1 cellular context compared by ENCODE assay signal in the genomic region with DNA sequence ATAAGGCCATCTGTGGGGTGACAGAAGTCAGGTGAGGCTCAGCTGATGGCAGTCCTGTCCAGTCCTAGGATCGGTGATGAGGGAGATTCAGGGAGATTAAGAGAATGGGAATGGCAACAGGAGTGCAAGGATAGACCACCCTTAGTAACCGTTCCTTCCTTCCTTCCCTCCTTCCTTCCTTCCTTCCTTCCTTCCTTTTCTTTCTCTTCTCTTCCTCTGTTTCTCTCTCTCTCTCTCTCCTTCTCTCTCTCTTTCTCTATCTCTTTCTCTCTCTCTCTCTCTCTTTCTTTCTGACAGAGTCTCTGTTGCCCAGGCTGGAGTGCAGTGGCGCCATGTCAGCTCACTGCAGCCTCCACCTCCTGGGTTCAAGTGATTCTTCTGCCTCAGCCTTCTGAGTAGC.
TF ChIP-seq lines count a peak whose summit lies in the region.

No MANE protein-coding gene starts in this region.

TF ChIP-seq in H1, 55 proteins besides CTCF, POLR2A, EP300 and RAD21 (continued from another document):
- TF ChIP-seq ATF2 (IDR thresholded peaks at IDR 0.05; ENCODE audit: low read length) (no peak), BCL11A (IDR thresholded peaks at IDR 0.05; ENCODE audit: low read depth in 2 of 2, low read length in 2 of 2) (no peak), SP4 (IDR thresholded peaks at IDR 0.05; ENCODE audit: low read length) (no peak), ATF3 (IDR thresholded peaks at IDR 0.05; ENCODE audit: insufficient read depth, low read depth, low read length) (no peak), HDAC6 (IDR thresholded peaks at IDR 0.05; ENCODE audit: low read depth, low read length) (no peak), CHD2 (IDR thresholded peaks at IDR 0.05; ENCODE audit: low read length) (no peak), JUN (IDR thresholded peaks at IDR 0.05; ENCODE audit: low read depth, low read length) (no peak), YY1 (IDR thresholded peaks at IDR 0.05; ENCODE audit: low read depth, low read length) (no peak), POU5F1 (IDR thresholded peaks at IDR 0.05; ENCODE audit: low read depth, low read length) (no peak), TCF12 (IDR thresholded peaks at IDR 0.05; ENCODE audit: low read depth, low read length) (no peak), BACH1 (IDR thresholded peaks at IDR 0.05; ENCODE audit: low read length) (no peak), SAP30 (IDR thresholded peaks at IDR 0.05; ENCODE audit: insufficient read depth, insufficient replicate concordance, low read length) (no peak), CBX8 (IDR thresholded peaks at IDR 0.05; ENCODE audit: borderline replicate concordance, low read depth, low read length) (no peak), JUND (IDR thresholded peaks at IDR 0.05; ENCODE audit: low read length) (no peak), GABPA (IDR thresholded peaks at IDR 0.05; ENCODE audit: borderline replicate concordance, insufficient read depth, low read length) (no peak), CREB1 (IDR thresholded peaks at IDR 0.05) (no peak), FOSL1 (IDR thresholded peaks at IDR 0.05; ENCODE audit: insufficient read depth, low read depth, low read length) (no peak), RXRA (IDR thresholded peaks at IDR 0.05; ENCODE audit: insufficient read depth, low read depth, low read length) (no peak), CEBPB (IDR thresholded peaks at IDR 0.05; ENCODE audit: low read depth, low read length) (no peak)
TF ChIP-seq in H1: peak in this region for 0.
